In the genomic region with DNA sequence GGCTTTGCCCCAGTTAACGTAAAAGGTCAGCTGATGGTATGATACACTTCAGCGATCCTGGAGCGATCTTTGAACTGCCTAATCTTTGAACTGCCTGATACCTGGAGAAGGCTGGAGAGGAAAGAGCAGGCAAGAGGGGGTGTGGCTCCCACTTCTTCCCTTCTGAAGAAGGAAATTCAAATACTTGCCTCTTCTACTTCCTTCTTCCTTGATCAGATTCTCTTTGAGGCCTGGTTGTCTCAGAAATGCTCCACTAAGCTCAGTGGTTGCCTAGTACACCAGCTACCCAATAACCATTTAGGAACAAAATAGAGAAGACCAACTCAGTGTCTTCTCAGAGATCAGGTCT, we compare ENCODE assay signal across 8 cellular contexts. TPM values are rescaled to one million over a fixed set of nuclear protein-coding genes. Genes with fewer than 3 reads are reported as not detected.
DNase-seq lines count a peak whose midpoint lies in the region; ATAC-seq and TF ChIP-seq lines count a peak whose summit lies in the region.

No MANE protein-coding gene starts in this region.

- H3K27ac ChIP-seq in OCI-LY3 (ENCODE audit: low read length) = no peak overlapping the region
- peak overlapping the region; percentile 83 for H3K27ac ChIP-seq in effector memory CD4-positive, alpha-beta T cell (ENCODE audit: insufficient read depth, low read length, poor library complexity, severe bottlenecking)

- no peaks in the 10 kb centered on the region for H3K79me2 ChIP-seq in OCI-LY3 (ENCODE audit: low read length)

- H3K4me3 ChIP-seq in AG09309 (ENCODE audit: control insufficient read depth, low read depth, low read length) (peak overlapping the region; percentile 66), OCI-LY3 (ENCODE audit: low read length) (peak overlapping the region; percentile 82), mucosa of descending colon (peak overlapping the region; percentile 40)
- H3K4me3 ChIP-seq in effector memory CD4-positive, alpha-beta T cell (ENCODE audit: insufficient read depth, low read depth, low read length, poor library complexity, severe bottlenecking) = peak overlapping the region; percentile 52

- no peak for DNase-seq in AG09309 (ENCODE audit: low read depth)
- no peak for DNase-seq in effector memory CD4-positive, alpha-beta T cell
- peak; percentile 55 to 86 (median 70) for DNase-seq in mucosa of descending colon
- no peak for DNase-seq in NCI-H446 treated with DMSO at 0.1 percent for 48 hours (lab: John Stamatoyannopoulos, UW)
- no peak for DNase-seq in Kasumi-1 (lab: John Stamatoyannopoulos, UW)

- H3K4me2 ChIP-seq in OCI-LY3 (ENCODE audit: low read length) = peak overlapping the region; percentile 67

- no peaks in the 10 kb centered on the region for H4K20me1 ChIP-seq in OCI-LY3 (ENCODE audit: insufficient read depth, low read length)

- intact Hi-C loops in mucosa of descending colon (cut with DNase I, micrococcal nuclease) = no loop called here

- H3K4me1 ChIP-seq in OCI-LY3 (ENCODE audit: low read length) (peaks cover 15% of the 10 kb centered on the region), mucosa of descending colon (ENCODE audit: low read depth) (peaks cover 3% of the 10 kb centered on the region)
- peaks cover 37% of the 10 kb centered on the region for H3K4me1 ChIP-seq in effector memory CD4-positive, alpha-beta T cell (ENCODE audit: control insufficient read depth, insufficient read depth, low read length, poor library complexity, severe bottlenecking)

- H3K9me3 ChIP-seq in OCI-LY3 (ENCODE audit: insufficient read depth, low read length) = no peaks in the 10 kb centered on the region
- no peaks in the 10 kb centered on the region for H3K9me3 ChIP-seq in effector memory CD4-positive, alpha-beta T cell (ENCODE audit: control insufficient read depth, low read length)
- no peaks in the 10 kb centered on the region for H3K9me3 ChIP-seq in mucosa of descending colon

- H3K36me3 ChIP-seq in OCI-LY3 (replicated peaks; ENCODE audit: low read depth, low read length) = no peaks in the 10 kb centered on the region
- no peaks in the 10 kb centered on the region for H3K36me3 ChIP-seq in effector memory CD4-positive, alpha-beta T cell (ENCODE audit: control insufficient read depth, insufficient read depth, low read length)
- H3K36me3 ChIP-seq in mucosa of descending colon (ENCODE audit: low read depth) = no peaks in the 10 kb centered on the region

- H3K27me3 ChIP-seq in OCI-LY3 (ENCODE audit: low read depth, low read length) = no peaks in the 10 kb centered on the region; the same call in 1 of the 2 replicates
- H3K27me3 ChIP-seq in effector memory CD4-positive, alpha-beta T cell (replicated peaks; ENCODE audit: control insufficient read depth, insufficient read depth, low read length, poor library complexity, severe bottlenecking) = no peaks in the 10 kb centered on the region

- H2AFZ ChIP-seq in OCI-LY3 (ENCODE audit: low read depth, low read length) = peak overlapping the region; percentile 57

- no peak for TF ChIP-seq CTCF in AG09309 (IDR thresholded peaks at IDR 0.05; ENCODE audit: control insufficient read depth, insufficient read depth, low read depth, low read length, missing control alignments)
- no peak for TF ChIP-seq CTCF in OCI-LY3 (IDR thresholded peaks at IDR 0.05; ENCODE audit: low read depth, low read length)
- no peak for TF ChIP-seq CTCF in mucosa of descending colon (IDR thresholded peaks at IDR 0.05)

- H3K9ac ChIP-seq in OCI-LY3 (ENCODE audit: low read length) = peak overlapping the region; percentile 36; the same call in 1 of the 2 replicates

- ATAC-seq in GM21619 (IDR thresholded peaks at IDR 0.05; ENCODE audit: unreplicated experiment) (peak; percentile 24), mucosa of descending colon (peak; percentile 90), HG02678 (IDR thresholded peaks at IDR 0.05; ENCODE audit: unreplicated experiment) (no peak)

RNA-seq across cellular contexts. Expression of gene GALM, which starts 0.6 kb away (rescaled TPM):
- total RNA-seq in mucosa of descending colon = 10 to 100 TPM; 27.0 to 62.7 (median 58.0) TPM

Comparison
In these comparisons a context has a peak if more than half of its experiments do, and no peak if none do; other contexts are left out.
1. DNase-seq: peak in mucosa of descending colon (3 of 3); none in AG09309 (single experiment), effector memory CD4-positive, alpha-beta T cell (0 of 3), NCI-H446 treated with DMSO at 0.1 percent for 48 hours (single experiment) and Kasumi-1 (0 of 2).
2. Peak in every context shown above with its lines, with median percentiles within 50 percentile points of each other: H3K4me3 ChIP-seq.